Comparison of ENCODE assay signal across 15 cellular contexts in genomic region chr6:47454713-47455396, GRCh38. TPM values are rescaled to one million over a fixed set of nuclear protein-coding genes. Genes with fewer than 3 reads are reported as not detected.
A peak's percentile ranks its signal among the peaks of the same experiment; 100 is the strongest.
DNase-seq lines count a peak whose midpoint lies in the region; ATAC-seq, FAIRE-seq and TF ChIP-seq lines count a peak whose summit lies in the region.
"Had no signal": no experiment of that assay in that cellular context is flagged by ENCODE, and none has a peak within 500 bp of the region (broad histone marks: within the 10 kb centered on the region; RNA-seq: fewer than 3 reads in every experiment).

No MANE protein-coding gene starts in this region.

- peak; percentile 58 for ATAC-seq in GM12878
- no peak for ATAC-seq in HG03354 (IDR thresholded peaks at IDR 0.05; ENCODE audit: poor library complexity, severe bottlenecking, unreplicated experiment)
- no peak for ATAC-seq in HG03469 (IDR thresholded peaks at IDR 0.05; ENCODE audit: unreplicated experiment)
- ATAC-seq: Panc1 had no signal

- H3K4me1 ChIP-seq in MM.1S (ENCODE audit: low read length) (no peaks in the 10 kb centered on the region), GM12878 (ENCODE audit: control insufficient read depth, insufficient read depth, low read length) (peaks cover 20% of the 10 kb centered on the region)

- POLR2A ChIA-PET in GM12878 (lab: Charles Lee) = interaction anchor here (0.7 kb wide), 1 partner anchor 32 kb away, joined by 3 read pairs; no protein-coding TSS in a partner anchor

- 0 out of 2 replicates have a peak overlapping the region, but pooled peaks have one; percentile 25 for H2AFZ ChIP-seq in MM.1S (ENCODE audit: low read length)
- H2AFZ ChIP-seq in GM12878 (ENCODE audit: control insufficient read depth, low read depth, low read length) = no peak overlapping the region; the same call in 1 of the 2 replicates

- H3K9ac ChIP-seq in MM.1S (ENCODE audit: low read length) = no peak overlapping the region
- no peak overlapping the region for H3K9ac ChIP-seq in GM12878 (ENCODE audit: control insufficient read depth, insufficient read depth, low read length)

- no peaks in the 10 kb centered on the region for H3K79me2 ChIP-seq in MM.1S (ENCODE audit: low read length)
- no peaks in the 10 kb centered on the region for H3K79me2 ChIP-seq in GM12878 (ENCODE audit: control insufficient read depth, insufficient read depth, low read length)

- TF ChIP-seq CTCF in GM12865 (IDR thresholded peaks at IDR 0.05; ENCODE audit: insufficient read depth, low read depth, low read length, missing control alignments) (no peak), MM.1S (IDR thresholded peaks at IDR 0.05; ENCODE audit: low read length) (no peak), GM12878 (IDR thresholded peaks at IDR 0.05 in 2 of 3, conservative IDR thresholded peaks at IDR 0.05 in 1 of 3; ENCODE audit: control insufficient read depth in 2 of 3, extremely low read depth in 1 of 3, insufficient read depth in 1 of 3, low read depth in 3 of 3, low read length in 3 of 3) (no peak)

- H3K27me3 ChIP-seq in MM.1S (replicated peaks; ENCODE audit: insufficient read depth, low read length) (no peaks in the 10 kb centered on the region), GM12878 (replicated peaks in 1 of 2; ENCODE audit: control insufficient read depth in 2 of 2, insufficient read depth in 2 of 2, low read length in 1 of 2) (no peaks in the 10 kb centered on the region)
- H3K27me3 ChIP-seq: MG63 had no signal

- WGBS in GM12878 (ENCODE audit: insufficient coverage, insufficient replicate concordance, low lambda C conversion rate, missing lambda C conversion rate) = 84% methylated on average over 6 of the region's 6 CpGs

- no peak for FAIRE-seq in GM12878 (lab: Jason Lieb, UNC)

- in situ Hi-C loops in GM12878 (cut with MboI) = no loop called here

- SMC1A ChIA-PET in GM12878 (lab: Charles Lee; ENCODE audit: uncharacterized antibody, unreplicated experiment) = no interaction called here

- intact Hi-C loops in GM12878 (cut with micrococcal nuclease; ENCODE audit: unreplicated experiment) = no loop called here

- no peak for TF ChIP-seq EP300 in GM12878 (IDR thresholded peaks at IDR 0.05; ENCODE audit: borderline replicate concordance in 1 of 2, control insufficient read depth in 1 of 2, low read depth in 2 of 2, low read length in 2 of 2)

- RAD21 ChIA-PET in GM12878 (lab: Charles Lee; ENCODE audit: unreplicated experiment) = interaction anchor here (0.9 kb wide), 1 partner anchor 14 kb away, joined by 3 read pairs; no protein-coding TSS in a partner anchor

- TF ChIP-seq RAD21 in GM12878 (IDR thresholded peaks at IDR 0.05; ENCODE audit: insufficient read depth, low read depth, low read length) = no peak

- H3K36me3 ChIP-seq in MM.1S (replicated peaks; ENCODE audit: insufficient read depth, low read length) (no peaks in the 10 kb centered on the region), GM12878 (ENCODE audit: control insufficient read depth in 2 of 2, insufficient read depth in 2 of 2, low read length in 1 of 2) (no peaks in the 10 kb centered on the region)
- H3K36me3 ChIP-seq: MG63 had no signal

- CTCF ChIA-PET in GM12878 (lab: Yijun Ruan, JAX) = no interaction called here

- H3K4me2 ChIP-seq in MM.1S (ENCODE audit: low read depth, low read length) (no peak overlapping the region), GM12878 (ENCODE audit: control insufficient read depth, insufficient read depth) (peak overlapping the region; percentile 27)

- H3K27ac ChIP-seq in MM.1S (ENCODE audit: low read length) (no peak overlapping the region), GM12878 (ENCODE audit: control insufficient read depth, insufficient read depth) (no peak overlapping the region)
- H3K27ac ChIP-seq: RWPE1 had no signal

- BruUV-seq in GM12878 (replicated peaks; lab: Mats Ljungman, UMichigan) = no TSS peak

- no peak for TF ChIP-seq POLR2A in GM12878 (IDR thresholded peaks at IDR 0.05; ENCODE audit: low read depth, low read length)

- H3K9me3 ChIP-seq in MM.1S (replicated peaks; ENCODE audit: insufficient read depth, low read length) (no peaks in the 10 kb centered on the region), GM12878 (replicated peaks; ENCODE audit: control insufficient read depth, insufficient read depth, low read length) (no peaks in the 10 kb centered on the region)
- H3K9me3 ChIP-seq: MG63 had no signal

- no peak overlapping the region for H3K4me3 ChIP-seq in GM12865 (ENCODE audit: low read depth, low read length)
- H3K4me3 ChIP-seq in MM.1S (ENCODE audit: low read length) = peak overlapping the region; percentile 7; the same call in 1 of the 2 replicates
- no peak overlapping the region for H3K4me3 ChIP-seq in GM12878
- H3K4me3 ChIP-seq: MG63 had no signal

- H3F3A ChIP-seq in MM.1S (ENCODE audit: insufficient read depth, low read length) = no peaks in the 10 kb centered on the region

- DNase-seq in GM12865 (ENCODE audit: low read depth) (peak; percentile 59), MM.1S (no peak), GM12878 (ENCODE audit: low read depth, low spot score) (no peak), HK-2 (ENCODE audit: unreplicated experiment) (no peak), NCI-H2107 (lab: John Stamatoyannopoulos, UW) (no peak)
- DNase-seq: H7, KG1, MG63, NCI-H2029, NCI-H526 treated with DMSO at 0.1 percent for 48 hours, T-helper 1 cell had no signal

- H3K9me2 ChIP-seq in MM.1S (replicated peaks; ENCODE audit: insufficient read depth, low read length) = no peaks in the 10 kb centered on the region

- H4K20me1 ChIP-seq in MM.1S (ENCODE audit: insufficient read depth, low read length) (no peaks in the 10 kb centered on the region), GM12878 (ENCODE audit: control insufficient read depth, insufficient read depth) (no peaks in the 10 kb centered on the region)

TF ChIP-seq in GM12878, 131 proteins besides CTCF, POLR2A, EP300 and RAD21:
- TF ChIP-seq PKNOX1 (IDR thresholded peaks at IDR 0.05) (peak; percentile 35; the same call in 1 of the 2 replicates), RAD51 (IDR thresholded peaks at IDR 0.05) (no peak), RBBP5 (conservative IDR thresholded peaks at IDR 0.05) (no peak)

RNA-seq across cellular contexts. Expression of gene CD2AP, which starts 22.7 kb away (rescaled TPM):
- 115 TPM in 2 replicates for total RNA-seq in GM12878 (2013; cell fraction: nucleolus; rRNA removed)
- total RNA-seq in GM12878 (2014; rRNA removed) (22.9 and 29.5 TPM in 2 replicates), GM12878 (2014; rRNA removed; fragmentation: Illumina TruSeq; extraction: Trizol) (46.6 and 48.0 TPM in 2 replicates), GM12878 (2021) (23.6 and 27.9 TPM in 2 replicates)
- 9.9 TPM for polyA plus RNA-seq in GM12878 (2011; ENCODE audit: low read depth)
- polyA plus RNA-seq in GM12878 (2011; rRNA removed) (23.7 and 43.8 TPM in 2 replicates), GM12878 (2014; fragmentation: Illumina TruSeq; extraction: Trizol) (34.2 and 48.4 TPM in 2 replicates), GM12878 (2014; fragmentation: Nextera tagmentation; extraction: Ambion mirVana) (1 to 10 TPM; 5.4 to 8.0 TPM), GM12878 (2014; rRNA removed) (12.6 and 15.1 TPM in 2 replicates), GM12878 (2016; fragmentation: Nextera tagmentation; extraction: Ambion mirVana) (10 to 100 TPM; 17.4 to 18.8 TPM)
- 6.7 and 8.0 TPM in 2 replicates for polyA plus RNA-seq in GM12878 (2011; cell fraction: cytosol; rRNA removed)
- 10.7 and 12.6 TPM in 2 replicates for polyA plus RNA-seq in GM12878 (2011; cell fraction: nucleus; rRNA removed)
- 20.5 and 20.9 TPM in 2 replicates for polyA plus RNA-seq in GM12878 (2012)
- 10.1 and 11.7 TPM in 2 replicates for polyA minus RNA-seq in GM12878 (2011; rRNA and poly(A)+ RNA removed)
- polyA minus RNA-seq in GM12878 (2011; cell fraction: cytosol; rRNA and poly(A)+ RNA removed) = 9.0 TPM in 2 replicates
- polyA minus RNA-seq in GM12878 (2011; cell fraction: nucleus; rRNA and poly(A)+ RNA removed) = 19.7 and 29.3 TPM in 2 replicates
